17 cellular contexts compared by ENCODE assay signal in genomic region chr20:57072184-57072583, GRCh38.
"Had no signal": no experiment of that assay in that cellular context is flagged by ENCODE, and none has a peak within 500 bp of the region (broad histone marks: within the 10 kb centered on the region; RNA-seq: fewer than 3 reads in every experiment).

No MANE protein-coding gene starts in this region.

- H3K4me3 ChIP-seq: adrenal gland, heart right ventricle had no signal

- FAIRE-seq: astrocyte, bronchial epithelial cell had no signal

- H3K79me2 ChIP-seq: parathyroid adenoma had no signal

- H3K9ac ChIP-seq: parathyroid adenoma had no signal

- H3K9me3 ChIP-seq: adrenal gland had no signal

- H3K36me3 ChIP-seq: adrenal gland, heart right ventricle had no signal

- DNase-seq: activated CD4-positive, alpha-beta T cell treated with anti-CD3 and anti-CD28 coated beads, Interleukin-2, amount 10 ng/mL, durations not matched to agents 7 days and 5 days; activated CD8-positive, alpha-beta T cell treated with anti-CD3 and anti-CD28 coated beads, Interleukin-2, amount 10 ng/mL, durations not matched to agents 7 days and 5 days; activated gamma-delta T cell; activated T-cell treated with anti-CD3 and anti-CD28 coated beads, Interleukin-2, amount 50 U/mL, for 24 hours; adrenal gland; effector CD4-positive, alpha-beta T cell; heart right ventricle; kidney glomerular epithelial cell; left ventricle myocardium superior; natural killer cell; stimulated activated naive CD4-positive, alpha-beta T cell; T1000 had no signal

- ATAC-seq: activated CD4-positive, CD25-positive, alpha-beta regulatory T cell treated with anti-CD3 and anti-CD28 coated beads, Interleukin-2, amount 50 U/mL, for 24 hours; activated CD8-positive, alpha-beta T cell treated with anti-CD3 and anti-CD28 coated beads, Interleukin-2, amount 10 ng/mL, durations not matched to agents 7 days and 5 days; activated naive CD4-positive, alpha-beta T cell treated with anti-CD3 and anti-CD28 coated beads, Interleukin-2, amount 50 U/mL, for 72 hours; left ventricle myocardium superior; natural killer cell had no signal

- H2AFZ ChIP-seq: parathyroid adenoma had no signal

- H3K27ac ChIP-seq: adrenal gland, heart right ventricle, parathyroid adenoma had no signal

- H3K4me1 ChIP-seq: adrenal gland, heart right ventricle, parathyroid adenoma had no signal
